ENCODE assay signal across 7 cellular contexts in genomic region chr16:28846933-28847273, GRCh38. TPM values are rescaled to one million over a fixed set of nuclear protein-coding genes. Genes with fewer than 3 reads are reported as not detected.
A peak's percentile ranks its signal among the peaks of the same experiment; 100 is the strongest.
DNase-seq lines count a peak whose midpoint lies in the region; ATAC-seq, FAIRE-seq and TF ChIP-seq lines count a peak whose summit lies in the region.

No MANE protein-coding gene starts in this region.

- TF ChIP-seq CTCF in KMS-11 (conservative IDR thresholded peaks at IDR 0.05; ENCODE audit: low read depth, low read length) = no peak
- no peak for TF ChIP-seq CTCF in bronchial epithelial cell (IDR thresholded peaks at IDR 0.05; ENCODE audit: insufficient read depth, low read length, severe bottlenecking)
- no peak for TF ChIP-seq CTCF in lower leg skin (IDR thresholded peaks at IDR 0.05)
- TF ChIP-seq CTCF in tibial nerve (IDR thresholded peaks at IDR 0.05) = no peak

- no peak for TF ChIP-seq POLR2A in lower leg skin (IDR thresholded peaks at IDR 0.05)
- TF ChIP-seq POLR2A in tibial nerve (IDR thresholded peaks at IDR 0.05) = no peak

- ATAC-seq in GM19324 (IDR thresholded peaks at IDR 0.05; ENCODE audit: low FRiP score, unreplicated experiment) = peak; percentile 4
- no peak for ATAC-seq in HG03571 (IDR thresholded peaks at IDR 0.05; ENCODE audit: unreplicated experiment)
- no peak for ATAC-seq in HG02759 (IDR thresholded peaks at IDR 0.05; ENCODE audit: unreplicated experiment)

- H3K27ac ChIP-seq in KMS-11 = peak overlapping the region; percentile 25; the same call in 1 of the 2 replicates
- peak overlapping the region; percentile 77 to 95 (median 89) for H3K27ac ChIP-seq in tibial nerve

- peak overlapping the region; percentile 36 for H3K4me2 ChIP-seq in KMS-11

- peak overlapping the region; percentile 65 for H3K9ac ChIP-seq in KMS-11

- H3K9me3 ChIP-seq in tibial nerve = no peaks in the 10 kb centered on the region

- H3K27me3 ChIP-seq in KMS-11 (ENCODE audit: insufficient read depth, low read depth) (no peaks in the 10 kb centered on the region), bronchial epithelial cell (ENCODE audit: control insufficient read depth, insufficient read depth, low read length) (no peaks in the 10 kb centered on the region), tibial nerve (no peaks in the 10 kb centered on the region)

- peak overlapping the region; percentile 76 for H2AFZ ChIP-seq in KMS-11 (ENCODE audit: low read depth)

- FAIRE-seq in bronchial epithelial cell (lab: Jason Lieb, UNC) = no peak

- WGBS in lower leg skin, 2 donors = 12 to 19% methylated on average over 5 of the region's 5 CpGs
- WGBS in tibial nerve, 2 donors = 17 to 39% methylated on average over 3 to 5 of the region's 5 CpGs

- H3K4me3 ChIP-seq in KMS-11 (IDR thresholded peaks at IDR 0.05; ENCODE audit: insufficient read depth, low read depth, low read length) (no peak overlapping the region), bronchial epithelial cell (ENCODE audit: low read depth, low read length) (peak overlapping the region; percentile 99), lower leg skin (ENCODE audit: low read depth, poor library complexity, severe bottlenecking) (peak overlapping the region; percentile 94), tibial nerve (peak overlapping the region; percentile 56 to 99 (median 76))

- intact Hi-C loops in lower leg skin (cut with DNase I; ENCODE audit: low total_unique reads) = no loop called here

- peaks cover 26% of the 10 kb centered on the region for H3K79me2 ChIP-seq in KMS-11 (ENCODE audit: insufficient read depth, low read depth)

- H3K36me3 ChIP-seq in KMS-11 (ENCODE audit: insufficient read depth) (peaks cover 9% of the 10 kb centered on the region; the same call in 1 of the 2 replicates), bronchial epithelial cell (ENCODE audit: control insufficient read depth, insufficient read depth, low read length) (peaks cover 23% of the 10 kb centered on the region), tibial nerve (peaks cover 3 to 31% (median 21%) of the 10 kb centered on the region in 3 donors)

- H3K4me1 ChIP-seq in KMS-11 (ENCODE audit: low read depth, poor library complexity, severe bottlenecking) (peaks cover 13% of the 10 kb centered on the region), tibial nerve (peaks cover 0 to 32% (median 18%) of the 10 kb centered on the region in 4 donors)

- H4K20me1 ChIP-seq in KMS-11 (ENCODE audit: insufficient read depth) = no peaks in the 10 kb centered on the region; the same call in 1 of the 2 replicates

- no peak for TF ChIP-seq EP300 in tibial nerve (IDR thresholded peaks at IDR 0.05)

- DNase-seq in bronchial epithelial cell (ENCODE audit: low read depth) (no peak), lower leg skin (ENCODE audit: low spot score in 2 of 2) (no peak), tibial nerve (ENCODE audit: low spot score in 2 of 2) (no peak)

RNA-seq across cellular contexts. Expression of gene TUFM, which starts 0.8 kb away (rescaled TPM):
- 146 and 176 TPM in 2 replicates for total RNA-seq in bronchial epithelial cell
- total RNA-seq in lower leg skin = 100 to 1,000 TPM; 103 to 121 (median 110) TPM
- total RNA-seq in tibial nerve = 100 to 1,000 TPM in 3 of 4 donors, 10 to 100 TPM in 1; 88.1 to 136 (median 116) TPM

RNA-seq across cellular contexts. Expression of gene SH2B1, which starts 16.7 kb away (rescaled TPM):
- 4.2 and 6.7 TPM in 2 replicates for total RNA-seq in bronchial epithelial cell
- 10 to 100 TPM; 21.7 to 40.0 (median 30.6) TPM for total RNA-seq in lower leg skin
- 10 to 100 TPM; 33.7 to 44.8 (median 43.0) TPM for total RNA-seq in tibial nerve

RNA-seq across cellular contexts. Expression of gene ATXN2L, which starts 24.1 kb away (rescaled TPM):
- total RNA-seq in bronchial epithelial cell = 27.4 and 35.7 TPM in 2 replicates
- total RNA-seq in lower leg skin = 100 to 1,000 TPM in 1 of 4 donors, 10 to 100 TPM in 3; 54.8 to 152 (median 66.5) TPM
- total RNA-seq in tibial nerve = 100 to 1,000 TPM in 1 of 4 donors, 10 to 100 TPM in 3; 57.6 to 121 (median 87.7) TPM

RNA-seq across cellular contexts. Expression of gene ATP2A1, which starts 31.4 kb away (rescaled TPM):
- total RNA-seq in bronchial epithelial cell = under 0.01 and 0.13 TPM in 2 replicates
- total RNA-seq in lower leg skin = under 1 TPM; 0.07 to 0.46 (median 0.21) TPM
- total RNA-seq in tibial nerve = under 1 TPM; 0.20 to 0.90 (median 0.21) TPM
